25 cellular contexts compared by ENCODE assay signal in genomic region chr6:51479296-51479695, GRCh38.
"Had no signal": no experiment of that assay in that cellular context is flagged by ENCODE, and none has a peak within 500 bp of the region (broad histone marks: within the 10 kb centered on the region; RNA-seq: fewer than 3 reads in every experiment).

No MANE protein-coding gene starts in this region.

- H3K4me3 ChIP-seq: MG63, Peyer's patch, SJCRH30 had no signal

- ATAC-seq: activated CD8-positive, alpha-beta T cell treated with anti-CD3 and anti-CD28 coated beads, Interleukin-2, amount 10 ng/mL, durations not matched to agents 7 days and 5 days; activated T-cell treated with anti-CD3 and anti-CD28 coated beads, Interleukin-2, amount 50 U/mL, for 4 hours; activated T-helper 17 cell treated with anti-CD3 and anti-CD28 coated beads, Interleukin-2, amount 50 U/mL, for 72 hours had no signal

- H3K27me3 Mint-ChIP-seq: activated naive CD8-positive, alpha-beta T cell; activated T-helper 17 cell treated with anti-CD3 and anti-CD28 coated beads, Interleukin-2, amount 50 U/mL, for 72 hours had no signal

- H3K36me3 Mint-ChIP-seq: activated naive CD8-positive, alpha-beta T cell had no signal

- H3K27ac Mint-ChIP-seq: activated CD8-positive, alpha-beta T cell treated with anti-CD3 and anti-CD28 coated beads, Interleukin-2, amount 10 ng/mL, durations not matched to agents 7 days and 5 days; activated naive CD4-positive, alpha-beta T cell treated with anti-CD3 and anti-CD28 coated beads for 36 hours; activated naive CD8-positive, alpha-beta T cell; activated T-helper 17 cell treated with anti-CD3 and anti-CD28 coated beads, Interleukin-2, amount 50 U/mL, for 72 hours had no signal

- H3K4me3 Mint-ChIP-seq: activated CD8-positive, alpha-beta T cell treated with anti-CD3 and anti-CD28 coated beads, Interleukin-2, amount 10 ng/mL, durations not matched to agents 7 days and 5 days; activated naive CD4-positive, alpha-beta T cell treated with anti-CD3 and anti-CD28 coated beads for 36 hours; activated naive CD8-positive, alpha-beta T cell; activated T-cell treated with anti-CD3 and anti-CD28 coated beads, Interleukin-2, amount 50 U/mL, for 4 hours; activated T-helper 17 cell treated with anti-CD3 and anti-CD28 coated beads, Interleukin-2, amount 50 U/mL, for 72 hours had no signal

- H3K4me2 ChIP-seq: SK-N-SH had no signal

- H3K36me3 ChIP-seq: brain microvascular endothelial cell, MG63, Peyer's patch, SJCRH30 had no signal

- H3K9me3 ChIP-seq: MG63, Peyer's patch, SJCRH30, SK-N-SH had no signal

- H3K4me1 ChIP-seq: Peyer's patch had no signal

- H3K27me3 ChIP-seq: brain microvascular endothelial cell, MG63, Peyer's patch, SJCRH30 had no signal

- H3K4me1 Mint-ChIP-seq: activated T-helper 17 cell treated with anti-CD3 and anti-CD28 coated beads, Interleukin-2, amount 50 U/mL, for 72 hours had no signal

- H3K9ac ChIP-seq: SK-N-SH had no signal

- H3K27ac ChIP-seq: brain microvascular endothelial cell, Peyer's patch, RWPE1, SJCRH30 had no signal

- DNase-seq: activated CD4-positive, alpha-beta T cell treated with anti-CD3 and anti-CD28 coated beads for 48 hours; activated CD4-positive, alpha-beta T cell treated with anti-CD3 and anti-CD28 coated beads, Interleukin-2, amount 50 U/mL, for 4 hours; activated CD4-positive, CD25-positive, alpha-beta regulatory T cell treated with anti-CD3 and anti-CD28 coated beads, Interleukin-2, amount 50 U/mL, for 72 hours; activated CD8-positive, alpha-beta T cell treated with anti-CD3 and anti-CD28 coated beads, Interleukin-2, amount 10 ng/mL, durations not matched to agents 7 days and 5 days; activated gamma-delta T cell; activated naive CD4-positive, alpha-beta T cell treated with anti-CD3 and anti-CD28 coated beads for 36 hours; activated T-cell treated with anti-CD3 and anti-CD28 coated beads, Interleukin-2, amount 50 U/mL, for 4 hours; brain microvascular endothelial cell; cerebellar nuclear complex; KG1; MG63; MV-4-11; NCI-H1092 treated with DMSO at 0.1 percent for 48 hours; NCI-H1417 treated with DMSO at 0.1 percent for 48 hours; NCI-H1694; NCI-H2029 treated with DMSO at 0.1 percent for 48 hours; NCI-H510A treated with DMSO at 0.1 percent for 48 hours; Right ventricle myocardium superior; SJCRH30; SK-N-SH; T-helper 1 cell had no signal
